In the genomic region with DNA sequence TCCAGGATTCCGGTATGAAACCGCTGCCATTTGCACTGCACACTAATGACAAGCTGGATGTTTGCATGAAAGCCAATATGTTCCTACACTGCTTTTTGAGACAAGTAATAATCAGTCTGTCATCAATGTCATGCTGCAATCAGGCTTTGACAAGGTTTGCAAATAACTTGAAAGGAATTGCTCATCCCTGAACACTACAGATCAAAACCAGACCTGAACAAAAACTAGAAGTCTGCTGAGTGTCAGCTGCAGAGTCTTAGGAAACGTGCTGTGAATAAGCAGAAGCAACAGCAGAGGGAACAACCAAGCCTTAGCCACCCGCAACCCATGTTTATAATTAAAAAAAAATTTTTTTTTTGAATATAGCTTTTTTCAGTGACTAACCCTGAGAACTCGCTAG, we compare ENCODE assay signal across 21 cellular contexts.
DNase-seq lines count a peak whose midpoint lies in the region; FAIRE-seq and TF ChIP-seq lines count a peak whose summit lies in the region.
"Had no signal": no experiment of that assay in that cellular context is flagged by ENCODE, and none has a peak within 500 bp of the region (broad histone marks: within the 10 kb centered on the region; RNA-seq: fewer than 3 reads in every experiment).

No MANE protein-coding gene starts in this region.

- DNase-seq in NCI-H2227 (lab: John Stamatoyannopoulos, UW; ENCODE audit: unreplicated experiment) (peak; percentile 23), dorsolateral prefrontal cortex (no peak), head of caudate nucleus (peak in 22 of 42 donors; percentile 2 to 61 (median 19)), putamen (ENCODE audit: low spot score) (peak; percentile 9), RWPE1 (ENCODE audit: low spot score) (no peak), GM19239 (ENCODE audit: insufficient read length, low spot score) (no peak), right atrium auricular region (ENCODE audit: low spot score) (no peak)
- DNase-seq: AML-193, DMS53, GDM1, GOT3, MV-4-11, NCI-H1105 treated with DMSO at 0.1 percent for 48 hours, NCI-H2081, NCI-H2171, NCI-H446, NCI-H526 treated with DMSO at 0.1 percent for 48 hours, Right ventricle myocardium superior, SW 1271 had no signal

- no peaks in the 10 kb centered on the region for H3K4me1 ChIP-seq in right atrium auricular region

- no peaks in the 10 kb centered on the region for H3K36me3 ChIP-seq in right atrium auricular region

- CTCF ChIA-PET in RWPE1 (lab: Yijun Ruan, JAX), result no interaction called here

- no peaks in the 10 kb centered on the region for H3K9me3 ChIP-seq in right atrium auricular region

- H3K27me3 ChIP-seq in dorsolateral prefrontal cortex (no peaks in the 10 kb centered on the region), right atrium auricular region (no peaks in the 10 kb centered on the region)

- H3K4me3 ChIP-seq in dorsolateral prefrontal cortex, result peak overlapping the region in 53 of 59 donors; percentile 1 to 52 (median 30)
- H3K4me3 ChIP-seq in right atrium auricular region, result no peak overlapping the region

- H3K27ac ChIP-seq in dorsolateral prefrontal cortex, result peak overlapping the region in 1 of 59 donors; percentile 26
- no peak overlapping the region for H3K27ac ChIP-seq in RWPE1
- H3K27ac ChIP-seq in right atrium auricular region, result no peak overlapping the region
- H3K27ac ChIP-seq: C4-2B had no signal

- no peak for TF ChIP-seq CTCF in dorsolateral prefrontal cortex (IDR thresholded peaks at IDR 0.05 in 54 of 56, conservative IDR thresholded peaks at IDR 0.05 in 2 of 56; ENCODE audit: low read depth in 1 of 56, partially characterized antibody in 56 of 56)
- TF ChIP-seq CTCF in RWPE1 (conservative IDR thresholded peaks at IDR 0.05; ENCODE audit: low read depth), result no peak
- TF ChIP-seq CTCF in right atrium auricular region (IDR thresholded peaks at IDR 0.05), result no peak

- FAIRE-seq in GM19239 (lab: Jason Lieb, UNC), result no peak
- FAIRE-seq: D721Med had no signal

- POLR2A ChIA-PET in RWPE1 (lab: Yijun Ruan, JAX; ENCODE audit: low non-redundant PET), result no interaction called here

- intact Hi-C loops in dorsolateral prefrontal cortex (cut with DNase I), result no loop called here
- intact Hi-C loops in head of caudate nucleus (cut with DNase I), result no loop called here

Comparison
In these comparisons a context has a peak if more than half of its experiments do, and no peak if none do; other contexts are left out.
1. DNase-seq: peak in NCI-H2227 (single experiment), head of caudate nucleus (22 of 42) and putamen (single experiment); none in dorsolateral prefrontal cortex (0 of 10), RWPE1 (single experiment), GM19239 (single experiment) and right atrium auricular region (single experiment).
2. H3K4me3 ChIP-seq: peak in dorsolateral prefrontal cortex (53 of 59); none in right atrium auricular region (0 of 2).